36 cellular contexts compared by ENCODE assay signal in genomic region chr11:58938398-58938797, GRCh38. TPM values are rescaled to one million over a fixed set of nuclear protein-coding genes. Genes with fewer than 3 reads are reported as not detected.
"Had no signal": no experiment of that assay in that cellular context is flagged by ENCODE, and none has a peak within 500 bp of the region (broad histone marks: within the 10 kb centered on the region; RNA-seq: fewer than 3 reads in every experiment).

No MANE protein-coding gene starts in this region.

- H3K27me3 ChIP-seq: ascending aorta, esophagus muscularis mucosa, gastroesophageal sphincter, hepatocyte, pancreas, tibial nerve, uterus had no signal

- H3K4me1 ChIP-seq: ascending aorta, esophagus muscularis mucosa, gastroesophageal sphincter, pancreas, prostate gland, tibial nerve, uterus had no signal

- H3K4me3 Mint-ChIP-seq: activated CD4-positive, alpha-beta memory T cell treated with anti-CD3 and anti-CD28 coated beads, Interleukin-2, amount 10 ng/mL, durations not matched to agents 7 days and 5 days; activated CD4-positive, alpha-beta T cell treated with anti-CD3 and anti-CD28 coated beads, Interleukin-2, amount 10 ng/mL, durations not matched to agents 7 days and 5 days; activated naive CD4-positive, alpha-beta T cell treated with anti-CD3 and anti-CD28 coated beads for 36 hours; activated naive CD8-positive, alpha-beta T cell treated with anti-CD3 and anti-CD28 coated beads, Interleukin-2, amount 10 ng/mL, durations not matched to agents 7 days and 5 days; activated T-cell treated with anti-CD3 and anti-CD28 coated beads, Interleukin-2, amount 50 U/mL, for 24 hours; brain; mesothelial cell of epicardium; naive B cell; T-helper 1 cell treated with Interleukin-12 subunit alpha and Interleukin-12 subunit beta and Interleukin-4 antibody, amounts not matched to agents 30 μg/mL and 1 μg/mL, for 36 hours had no signal

- H3K27me3 Mint-ChIP-seq: activated CD4-positive, alpha-beta T cell treated with anti-CD3 and anti-CD28 coated beads, Interleukin-2, amount 10 ng/mL, durations not matched to agents 7 days and 5 days; brain had no signal

- DNase-seq: activated CD4-positive, alpha-beta memory T cell treated with anti-CD3 and anti-CD28 coated beads, Interleukin-2, amount 10 ng/mL, durations not matched to agents 7 days and 5 days; activated CD4-positive, alpha-beta T cell treated with anti-CD3 and anti-CD28 coated beads, Interleukin-2, amount 10 ng/mL, durations not matched to agents 7 days and 5 days; activated CD8-positive, alpha-beta memory T cell treated with anti-CD3 and anti-CD28 coated beads, Interleukin-2, amount 50 U/mL, for 48 hours; activated effector memory CD4-positive, alpha-beta T cell treated with Interleukin-2 at 50 U/mL for 16 hours; activated naive CD4-positive, alpha-beta T cell treated with anti-CD3 and anti-CD28 coated beads for 36 hours; activated naive CD8-positive, alpha-beta T cell treated with anti-CD3 and anti-CD28 coated beads, Interleukin-2, amount 10 ng/mL, durations not matched to agents 7 days and 5 days; activated T-cell treated with anti-CD3 and anti-CD28 coated beads, Interleukin-2, amount 50 U/mL, for 24 hours; cortex of kidney; islet precursor cell; left colon; naive B cell; nucleus accumbens; pancreas; retina; SK-N-SH; stimulated activated CD4-positive, alpha-beta T cell treated with anti-CD3 and anti-CD28 coated beads, Interleukin-12 subunit alpha, Interleukin-12 subunit beta, amount 100 ng/mL, for 4 hours; stimulated activated CD4-positive, alpha-beta T cell treated with anti-CD3 and anti-CD28 coated beads, Interleukin-4, amount 100 ng/mL, for 1 hour; SW 1271; T-helper 9 cell; uterus; WERI-Rb-1 had no signal

- H3K36me3 Mint-ChIP-seq: activated naive CD8-positive, alpha-beta T cell treated with anti-CD3 and anti-CD28 coated beads, Interleukin-2, amount 10 ng/mL, durations not matched to agents 7 days and 5 days; brain; mesothelial cell of epicardium had no signal

- H3K4me3 ChIP-seq: ascending aorta, esophagus muscularis mucosa, gastroesophageal sphincter, hepatocyte, pancreas, prostate gland, skin epidermis, tibial nerve, uterus had no signal

- H3K36me3 ChIP-seq: ascending aorta, esophagus muscularis mucosa, gastroesophageal sphincter, pancreas, prostate gland, tibial nerve, uterus, WERI-Rb-1 had no signal

- H3K4me1 Mint-ChIP-seq: activated CD4-positive, alpha-beta memory T cell treated with anti-CD3 and anti-CD28 coated beads, Interleukin-2, amount 10 ng/mL, durations not matched to agents 7 days and 5 days; activated CD4-positive, alpha-beta T cell treated with anti-CD3 and anti-CD28 coated beads, Interleukin-2, amount 10 ng/mL, durations not matched to agents 7 days and 5 days; activated naive CD8-positive, alpha-beta T cell treated with anti-CD3 and anti-CD28 coated beads, Interleukin-2, amount 10 ng/mL, durations not matched to agents 7 days and 5 days; brain; mesothelial cell of epicardium; naive B cell had no signal

- H3K27ac ChIP-seq: ascending aorta, esophagus muscularis mucosa, gastroesophageal sphincter, hepatocyte, pancreas, prostate gland, skin epidermis, tibial nerve, uterus, WERI-Rb-1 had no signal

- ATAC-seq: activated CD4-positive, CD25-positive, alpha-beta regulatory T cell treated with anti-CD3 and anti-CD28 coated beads, Interleukin-2, amount 50 U/mL, for 24 hours; gastroesophageal sphincter; left colon; pancreas; sciatic nerve had no signal

- H3K9me3 ChIP-seq: ascending aorta, esophagus muscularis mucosa, gastroesophageal sphincter, pancreas, prostate gland, SK-N-SH, tibial nerve, uterus had no signal

- H3K27ac Mint-ChIP-seq: activated CD4-positive, alpha-beta memory T cell treated with anti-CD3 and anti-CD28 coated beads, Interleukin-2, amount 10 ng/mL, durations not matched to agents 7 days and 5 days; activated CD4-positive, alpha-beta T cell treated with anti-CD3 and anti-CD28 coated beads, Interleukin-2, amount 10 ng/mL, durations not matched to agents 7 days and 5 days; activated naive CD4-positive, alpha-beta T cell treated with anti-CD3 and anti-CD28 coated beads for 36 hours; activated naive CD8-positive, alpha-beta T cell treated with anti-CD3 and anti-CD28 coated beads, Interleukin-2, amount 10 ng/mL, durations not matched to agents 7 days and 5 days; activated T-cell treated with anti-CD3 and anti-CD28 coated beads, Interleukin-2, amount 50 U/mL, for 24 hours; brain; mesothelial cell of epicardium; naive B cell; T-helper 1 cell treated with Interleukin-12 subunit alpha and Interleukin-12 subunit beta and Interleukin-4 antibody, amounts not matched to agents 30 μg/mL and 1 μg/mL, for 36 hours had no signal

- H3K9me3 Mint-ChIP-seq: activated CD4-positive, alpha-beta memory T cell treated with anti-CD3 and anti-CD28 coated beads, Interleukin-2, amount 10 ng/mL, durations not matched to agents 7 days and 5 days; activated CD4-positive, alpha-beta T cell treated with anti-CD3 and anti-CD28 coated beads, Interleukin-2, amount 10 ng/mL, durations not matched to agents 7 days and 5 days; activated naive CD4-positive, alpha-beta T cell treated with anti-CD3 and anti-CD28 coated beads for 36 hours; activated naive CD8-positive, alpha-beta T cell treated with anti-CD3 and anti-CD28 coated beads, Interleukin-2, amount 10 ng/mL, durations not matched to agents 7 days and 5 days; activated T-cell treated with anti-CD3 and anti-CD28 coated beads, Interleukin-2, amount 50 U/mL, for 24 hours; brain; mesothelial cell of epicardium; T-helper 1 cell treated with Interleukin-12 subunit alpha and Interleukin-12 subunit beta and Interleukin-4 antibody, amounts not matched to agents 30 μg/mL and 1 μg/mL, for 36 hours had no signal

RNA-seq across cellular contexts. Expression of gene GLYATL1, which starts 0.9 kb away (rescaled TPM):
- total RNA-seq: activated CD4-positive, alpha-beta memory T cell treated with anti-CD3 and anti-CD28 coated beads, Interleukin-2, amount 10 ng/mL, durations not matched to agents 7 days and 5 days; activated CD4-positive, alpha-beta T cell treated with anti-CD3 and anti-CD28 coated beads, Interleukin-2, amount 10 ng/mL, durations not matched to agents 7 days and 5 days; activated naive CD4-positive, alpha-beta T cell treated with anti-CD3 and anti-CD28 coated beads for 36 hours; activated naive CD8-positive, alpha-beta T cell treated with anti-CD3 and anti-CD28 coated beads, Interleukin-2, amount 10 ng/mL, durations not matched to agents 7 days and 5 days; cardiac septum; chondrocyte; endothelial cell of umbilical vein; esophagus muscularis mucosa; sciatic nerve; tibial nerve had no signal
